8 cellular contexts compared by ENCODE assay signal in genomic region chr10:69278446-69278963, GRCh38. TPM values are rescaled to one million over a fixed set of nuclear protein-coding genes. Genes with fewer than 3 reads are reported as not detected.
DNase-seq lines count a peak whose midpoint lies in the region; ATAC-seq and TF ChIP-seq lines count a peak whose summit lies in the region.

Gene HK1 (plus strand): TSS chr10:69278496.

- intact Hi-C loops in mucosa of descending colon (cut with DNase I, micrococcal nuclease) = no loop called here

- in situ Hi-C loops in endometrial microvascular endothelial cells (cut with HindIII; ENCODE audit: inconsistent ontology term, low pct_unique_long_range_greater_than_20kb, low sequenced_read_pairs) = no loop called here

- H3K4me1 ChIP-seq in mucosa of descending colon (ENCODE audit: low read depth) = no peaks in the 10 kb centered on the region

- DNase-seq in A172 (ENCODE audit: low spot score) = no peak
- DNase-seq in NCI-H226 = peak; percentile 54
- no peak for DNase-seq in mucosa of descending colon
- DNase-seq in left lobe of liver (ENCODE audit: low spot score) = no peak

- no peaks in the 10 kb centered on the region for H3K36me3 ChIP-seq in mucosa of descending colon (ENCODE audit: low read depth)

- H3K4me3 ChIP-seq in mucosa of descending colon = no peak within 1 kb of the TSS

- TF ChIP-seq CTCF in mucosa of descending colon (IDR thresholded peaks at IDR 0.05) = no peak

- no peaks in the 10 kb centered on the region for H3K9me3 ChIP-seq in mucosa of descending colon

- ATAC-seq in mucosa of descending colon (no peak), left lobe of liver (no peak), GM18520 (IDR thresholded peaks at IDR 0.05; ENCODE audit: unreplicated experiment) (no peak), HG03457 (IDR thresholded peaks at IDR 0.05; ENCODE audit: unreplicated experiment) (no peak), HG03378 (IDR thresholded peaks at IDR 0.05; ENCODE audit: unreplicated experiment) (no peak)

RNA-seq across cellular contexts. Expression of gene HK1, which starts in this region (rescaled TPM):
- total RNA-seq in A172 (2014; rRNA removed; shearing (Covaris generic)) = 128 and 152 TPM in 2 replicates
- total RNA-seq in endometrial microvascular endothelial cells (ENCODE audit: inconsistent ontology term) (128 TPM), mucosa of descending colon (100 to 1,000 TPM in 1 of 3 donors, 10 to 100 TPM in 2; 63.9 to 102 (median 81.3) TPM), left lobe of liver (6.8 TPM)
